ENCODE assay signal across 15 cellular contexts in genomic region chr4:102137217-102137616, GRCh38.
DNase-seq lines count a peak whose midpoint lies in the region; ATAC-seq, FAIRE-seq and TF ChIP-seq lines count a peak whose summit lies in the region.
"Had no signal": no experiment of that assay in that cellular context is flagged by ENCODE, and none has a peak within 500 bp of the region (broad histone marks: within the 10 kb centered on the region; RNA-seq: fewer than 3 reads in every experiment).

No MANE protein-coding gene starts in this region.

- no peak for ATAC-seq in SK-N-SH treated with all-trans-retinoic acid at 6 μM for 48 hours
- no peak for ATAC-seq in K562

- H3K27ac ChIP-seq in SK-N-SH (ENCODE audit: low read depth in 2 of 2, low read length in 1 of 2): no peak overlapping the region
- no peak overlapping the region for H3K27ac ChIP-seq in HEK293 (ENCODE audit: extremely low read depth, low read depth, low read length)
- H3K27ac ChIP-seq in K562 (ENCODE audit: extremely low read depth, low read depth, low read length): no peak overlapping the region
- no peak overlapping the region for H3K27ac ChIP-seq in OCI-LY7 (ENCODE audit: low read depth, low read length, poor library complexity, severe bottlenecking)
- H3K27ac ChIP-seq: 22Rv1, BLaER1 had no signal

- H3K9me1 ChIP-seq in K562 (ENCODE audit: control insufficient read depth, insufficient read depth, low read length): no peaks in the 10 kb centered on the region

- H3K27me3 ChIP-seq in SK-N-SH (ENCODE audit: insufficient read depth) (no peaks in the 10 kb centered on the region), K562 (ENCODE audit: control insufficient read depth in 2 of 2, insufficient read depth in 2 of 2, low read length in 2 of 2) (no peaks in the 10 kb centered on the region), MG63 (no peaks in the 10 kb centered on the region)
- H3K27me3 ChIP-seq: BLaER1 had no signal

- peaks cover 10% of the 10 kb centered on the region for H3F3A ChIP-seq in SK-N-SH (replicated peaks; ENCODE audit: insufficient read depth)

- H3K9ac ChIP-seq in SK-N-SH: no peak overlapping the region
- H3K9ac ChIP-seq in K562 (ENCODE audit: insufficient read depth in 1 of 2, low read depth in 2 of 2, low read length in 2 of 2): no peak overlapping the region
- H3K9ac ChIP-seq: BLaER1 had no signal

- FAIRE-seq in K562 (lab: Jason Lieb, UNC): no peak
- FAIRE-seq: HTR-8/SVneo had no signal

- CTCF ChIA-PET in SK-N-SH (lab: Yijun Ruan, JAX): no interaction called here
- CTCF ChIA-PET in HEK293 (lab: Yijun Ruan, JAX): no interaction called here
- CTCF ChIA-PET in K562 (lab: Yijun Ruan, JAX; ENCODE audit: low intra/inter-chr PET ratio): no interaction called here
- CTCF ChIA-PET in OCI-LY7 (lab: Charles Lee; ENCODE audit: unreplicated experiment): no interaction called here

- TF ChIP-seq CTCF in SK-N-SH (IDR thresholded peaks at IDR 0.05) (no peak), HEK293 (tag by site-specific recombination; IDR thresholded peaks at IDR 0.05) (no peak), K562 (IDR thresholded peaks at IDR 0.05 in 2 of 3, conservative IDR thresholded peaks at IDR 0.05 in 1 of 3; ENCODE audit: insufficient read depth in 2 of 3, low read depth in 1 of 3, low read length in 3 of 3) (no peak), OCI-LY7 (conservative IDR thresholded peaks at IDR 0.05; ENCODE audit: low read length) (no peak)

- H3K4me2 ChIP-seq in SK-N-SH: no peak overlapping the region
- no peak overlapping the region for H3K4me2 ChIP-seq in K562 (ENCODE audit: insufficient read depth, low read length)
- H3K4me2 ChIP-seq in OCI-LY7 (ENCODE audit: low read length): no peak overlapping the region
- H3K4me2 ChIP-seq: BLaER1 had no signal

- no peaks in the 10 kb centered on the region for H4K20me1 ChIP-seq in SK-N-SH (ENCODE audit: insufficient read depth)
- no peaks in the 10 kb centered on the region for H4K20me1 ChIP-seq in K562 (replicated peaks; ENCODE audit: control insufficient read depth, insufficient read depth, low read length)
- no peaks in the 10 kb centered on the region for H4K20me1 ChIP-seq in OCI-LY7 (ENCODE audit: insufficient read depth, low read length)
- H4K20me1 ChIP-seq: BLaER1 had no signal

- H3K36me3 ChIP-seq in SK-N-SH (replicated peaks in 1 of 2; ENCODE audit: control insufficient read depth in 1 of 2, insufficient read depth in 2 of 2, low read length in 1 of 2) (no peaks in the 10 kb centered on the region), HEK293 (ENCODE audit: control insufficient read depth in 2 of 2, insufficient read depth in 1 of 2, low read length in 2 of 2) (no peaks in the 10 kb centered on the region), K562 (ENCODE audit: control insufficient read depth, insufficient read depth, low read length) (no peaks in the 10 kb centered on the region), OCI-LY7 (ENCODE audit: insufficient read depth, low read length) (no peaks in the 10 kb centered on the region), MG63 (no peaks in the 10 kb centered on the region)
- H3K36me3 ChIP-seq: BLaER1 had no signal

- TF ChIP-seq RAD21 in SK-N-SH (IDR thresholded peaks at IDR 0.05; ENCODE audit: low read length) (no peak), K562 (CRISPR knock-in tag; conservative IDR thresholded peaks at IDR 0.05 in 1 of 2, IDR thresholded peaks at IDR 0.05 in 1 of 2) (no peak)

- no peaks in the 10 kb centered on the region for H3K9me2 ChIP-seq in SK-N-SH
- H3K9me2 ChIP-seq in OCI-LY7 (ENCODE audit: insufficient read depth, low read length): no peaks in the 10 kb centered on the region

- no peaks in the 10 kb centered on the region for H3K79me2 ChIP-seq in SK-N-SH (ENCODE audit: insufficient read depth)
- no peaks in the 10 kb centered on the region for H3K79me2 ChIP-seq in K562 (ENCODE audit: control insufficient read depth, insufficient read depth, low read length)
- no peaks in the 10 kb centered on the region for H3K79me2 ChIP-seq in OCI-LY7 (ENCODE audit: insufficient read depth, low read depth, low read length)

- no peak for TF ChIP-seq POLR2A in K562 (conservative IDR thresholded peaks at IDR 0.05)

- POLR2A ChIA-PET in SK-N-SH (lab: Yijun Ruan, JAX): no interaction called here
- POLR2A ChIA-PET in HEK293 (lab: Yijun Ruan, JAX): no interaction called here
- POLR2A ChIA-PET in K562 (lab: Yijun Ruan, JAX): no interaction called here
- POLR2A ChIA-PET in OCI-LY7 (lab: Charles Lee): interaction anchor here (1.1 kb wide), 1 partner anchor 14 kb away, joined by 3 read pairs; no protein-coding TSS in a partner anchor

- H3K4me1 ChIP-seq in SK-N-SH (ENCODE audit: control insufficient read depth in 1 of 2, insufficient read depth in 2 of 2, low read depth in 1 of 2, low read length in 1 of 2) (peaks cover 0 to 10% of the 10 kb centered on the region in 2 experiments; a peak in 3 of 4 replicates), HEK293 (ENCODE audit: control insufficient read depth, insufficient read depth, low read length) (no peaks in the 10 kb centered on the region), K562 (replicated peaks in 1 of 2; ENCODE audit: control insufficient read depth in 2 of 2, insufficient read depth in 2 of 2, low read length in 2 of 2) (peaks cover 0 to 2% of the 10 kb centered on the region in 2 experiments; a peak in 1 of 5 replicates), OCI-LY7 (ENCODE audit: insufficient read depth, low read length, poor library complexity, severe bottlenecking) (no peaks in the 10 kb centered on the region)

- BruUV-seq in K562 (replicated peaks; lab: Mats Ljungman, UMichigan): no TSS peak
- no TSS peak for BruUV-seq in OCI-LY7 (replicated peaks; lab: Mats Ljungman, UMichigan)

- H3K4me3 ChIP-seq in SK-N-SH (ENCODE audit: low read depth in 2 of 2, low read length in 1 of 2): no peak overlapping the region
- H3K4me3 ChIP-seq in HEK293 (ENCODE audit: low read depth, low read length): no peak overlapping the region
- no peak overlapping the region for H3K4me3 ChIP-seq in K562
- H3K4me3 ChIP-seq in OCI-LY7 (ENCODE audit: low read depth, low read length, poor library complexity, severe bottlenecking): no peak overlapping the region
- no peak overlapping the region for H3K4me3 ChIP-seq in MG63
- H3K4me3 ChIP-seq: BLaER1 had no signal

- no peak for TF ChIP-seq EP300 in SK-N-SH (IDR thresholded peaks at IDR 0.05; ENCODE audit: borderline replicate concordance in 1 of 2, low read depth in 1 of 2, low read length in 1 of 2)
- no peak for TF ChIP-seq EP300 in K562 (IDR thresholded peaks at IDR 0.05; ENCODE audit: low read length)

- H3K9me3 ChIP-seq in SK-N-SH (no peaks in the 10 kb centered on the region; the same call in 1 of the 2 replicates), HEK293 (ENCODE audit: control insufficient read depth, insufficient read depth, low read depth, low read length) (no peaks in the 10 kb centered on the region), K562 (replicated peaks; ENCODE audit: control insufficient read depth, insufficient read depth, low read depth, low read length) (no peaks in the 10 kb centered on the region), OCI-LY7 (ENCODE audit: low read length) (no peaks in the 10 kb centered on the region), MG63 (no peaks in the 10 kb centered on the region)
- H3K9me3 ChIP-seq: BLaER1 had no signal

- in situ Hi-C loops in K562 (cut with MboI): no loop called here

- intact Hi-C loops in K562 (cut with micrococcal nuclease): no loop called here
- intact Hi-C loops in OCI-LY7 (cut with micrococcal nuclease; ENCODE audit: unreplicated experiment): no loop called here

- H2AFZ ChIP-seq in SK-N-SH (ENCODE audit: low read depth): no peak overlapping the region
- H2AFZ ChIP-seq in K562 (ENCODE audit: low read depth, low read length): no peak overlapping the region
- H2AFZ ChIP-seq in OCI-LY7 (ENCODE audit: low read length): no peak overlapping the region

- no peak for DNase-seq in SK-N-SH
- no peak for DNase-seq in K562 (ENCODE audit: extremely low read depth in 1 of 4, low spot score in 3 of 4)
- DNase-seq in OCI-LY7 (ENCODE audit: low spot score): no peak
- DNase-seq in NCI-H2227 (lab: John Stamatoyannopoulos, UW; ENCODE audit: unreplicated experiment): no peak
- no peak for DNase-seq in MG63
- DNase-seq: CD4-positive, alpha-beta memory T cell; DMS153; DMS79; GDM1; HCEC 1CT had no signal

- 90% methylated on average over 2 of the region's 2 CpGs for WGBS in SK-N-SH (ENCODE audit: low lambda C conversion rate)
- WGBS in K562 (ENCODE audit: insufficient coverage, low coverage, missing lambda C conversion rate): 2% methylated on average over 2 of the region's 2 CpGs

TF ChIP-seq in SK-N-SH, 30 proteins besides CTCF, POLR2A, EP300 and RAD21 (continues in another document):
- no peak for TF ChIP-seq FOXM1 (IDR thresholded peaks at IDR 0.05; ENCODE audit: low read depth)

TF ChIP-seq in HEK293, 187 proteins besides CTCF, POLR2A, EP300 and RAD21 (continues in another document):
- no peak for TF ChIP-seq ZNF580 (tag by site-specific recombination; IDR thresholded peaks at IDR 0.05)

TF ChIP-seq in K562, 482 proteins besides CTCF, POLR2A, EP300 and RAD21:
- peak; percentile 71 for TF ChIP-seq ZNF316 (IDR thresholded peaks at IDR 0.05)
- TF ChIP-seq LCOR (CRISPR knock-in tag; IDR thresholded peaks at IDR 0.05): no peak
- TF ChIP-seq CREBBP (IDR thresholded peaks at IDR 0.05; ENCODE audit: low read depth, low read length): no peak
- TF ChIP-seq MAFG (tag; conservative IDR thresholded peaks at IDR 0.05): peak; percentile 61
- peak; percentile 67; the same call in 1 of the 2 replicates for TF ChIP-seq C11orf30 (IDR thresholded peaks at IDR 0.05; ENCODE audit: low read depth)
- peak; percentile 61; the same call in 1 of the 2 replicates for TF ChIP-seq MAFK (IDR thresholded peaks at IDR 0.05; ENCODE audit: low read length)
- peak; percentile 64 for TF ChIP-seq MAFF (IDR thresholded peaks at IDR 0.05; ENCODE audit: low read length)
- TF ChIP-seq ATF1 (CRISPR knock-in tag; IDR thresholded peaks at IDR 0.05): no peak
- no peak for TF ChIP-seq ATF1 (tag; IDR thresholded peaks at IDR 0.05)
